ENCODE assay signal across 8 cellular contexts in genomic region chr1:160205974-160206369, GRCh38. TPM values are rescaled to one million over a fixed set of nuclear protein-coding genes. Genes with fewer than 3 reads are reported as not detected.
DNase-seq lines count a peak whose midpoint lies in the region; ATAC-seq and TF ChIP-seq lines count a peak whose summit lies in the region.

No MANE protein-coding gene starts in this region.

- ATAC-seq in HG03108 (IDR thresholded peaks at IDR 0.05; ENCODE audit: unreplicated experiment) = peak; percentile 25
- ATAC-seq in GM19452 (IDR thresholded peaks at IDR 0.05; ENCODE audit: unreplicated experiment) = no peak

- H3K9me3 Mint-ChIP-seq in T-helper 2 cell treated with Interferon-gamma antibody and Interleukin-4, amounts not matched to agents 5 μg/mL and 100 μg/mL, for 36 hours = no peaks in the 10 kb centered on the region

- TF ChIP-seq CTCF in brain microvascular endothelial cell (IDR thresholded peaks at IDR 0.05; ENCODE audit: low read depth, low read length, missing control alignments) = no peak

- peak overlapping the region; percentile 97 for H3K4me3 ChIP-seq in brain microvascular endothelial cell (ENCODE audit: low read depth, low read length)

- peaks cover 28% of the 10 kb centered on the region for H3K4me1 Mint-ChIP-seq in T-helper 2 cell treated with Interferon-gamma antibody and Interleukin-4, amounts not matched to agents 5 μg/mL and 100 μg/mL, for 36 hours (ENCODE audit: low read depth)

- H3K27ac ChIP-seq in brain microvascular endothelial cell = peak overlapping the region; percentile 86

- H3K27me3 Mint-ChIP-seq in T-helper 2 cell treated with Interferon-gamma antibody and Interleukin-4, amounts not matched to agents 5 μg/mL and 100 μg/mL, for 36 hours (ENCODE audit: low read depth) = no peaks in the 10 kb centered on the region

- peaks cover 6% of the 10 kb centered on the region for H3K36me3 Mint-ChIP-seq in T-helper 2 cell treated with Interferon-gamma antibody and Interleukin-4, amounts not matched to agents 5 μg/mL and 100 μg/mL, for 36 hours (ENCODE audit: low read depth)

- DNase-seq in Daoy (ENCODE audit: low read depth) (peak; percentile 76), brain microvascular endothelial cell (peak; percentile 52), kidney glomerular epithelial cell (lab: John Stamatoyannopoulos, UW) (peak; percentile 48), SHP77 (lab: John Stamatoyannopoulos, UW) (no peak)
- peak; percentile 48 for DNase-seq in T-helper 2 cell treated with Interferon-gamma antibody and Interleukin-4, amounts not matched to agents 5 μg/mL and 100 μg/mL, for 36 hours (ENCODE audit: low spot score)
- DNase-seq in stimulated activated CD4-positive, alpha-beta T cell treated with anti-CD3 and anti-CD28 coated beads, Interleukin-1b, Interleukin-23, amount 100 ng/mL, for 4 hours (ENCODE audit: low read depth in 2 of 2) = peak; percentile 44 to 54

- H3K27me3 ChIP-seq in brain microvascular endothelial cell (replicated peaks) = no peaks in the 10 kb centered on the region

- peak overlapping the region; percentile 53 for H3K27ac Mint-ChIP-seq in T-helper 2 cell treated with Interferon-gamma antibody and Interleukin-4, amounts not matched to agents 5 μg/mL and 100 μg/mL, for 36 hours

- peak overlapping the region; percentile 86 for H3K4me3 Mint-ChIP-seq in T-helper 2 cell treated with Interferon-gamma antibody and Interleukin-4, amounts not matched to agents 5 μg/mL and 100 μg/mL, for 36 hours

- peaks cover 36% of the 10 kb centered on the region for H3K36me3 ChIP-seq in brain microvascular endothelial cell (replicated peaks)

- in situ Hi-C loops in brain microvascular endothelial cell (cut with HindIII; ENCODE audit: low pct_ligation_motif_present, low sequenced_read_pairs) = no loop called here

RNA-seq across cellular contexts. Expression of gene PEA15, which starts 0.8 kb away (rescaled TPM):
- total RNA-seq in Daoy (2014; rRNA removed; shearing (Covaris generic)) = 51.9 and 57.7 TPM in 2 replicates

RNA-seq across cellular contexts. Expression of gene CASQ1, which starts 15.6 kb away (rescaled TPM):
- not detected in 2 replicates for total RNA-seq in Daoy (2014; rRNA removed; shearing (Covaris generic))

RNA-seq across cellular contexts. Expression of gene ATP1A4, which starts 54.6 kb away (rescaled TPM):
- not detected in 2 replicates for total RNA-seq in Daoy (2014; rRNA removed; shearing (Covaris generic))

RNA-seq across cellular contexts. Expression of gene DCAF8, which starts 56.4 kb away (rescaled TPM):
- total RNA-seq in Daoy (2014; rRNA removed; shearing (Covaris generic)) = 32.1 and 58.1 TPM in 2 replicates

Comparison
In these comparisons a context has a peak if more than half of its experiments do, and no peak if none do; other contexts are left out.
1. DNase-seq: peak in Daoy (single experiment), T-helper 2 cell treated with Interferon-gamma antibody and Interleukin-4, amounts not matched to agents 5 μg/mL and 100 μg/mL, for 36 hours (single experiment), brain microvascular endothelial cell (single experiment), kidney glomerular epithelial cell (single experiment) and stimulated activated CD4-positive, alpha-beta T cell treated with anti-CD3 and anti-CD28 coated beads, Interleukin-1b, Interleukin-23, amount 100 ng/mL, for 4 hours (2 of 2); none in SHP77 (0 of 2).